ENCODE assay signal across 8 cellular contexts in the genomic region with DNA sequence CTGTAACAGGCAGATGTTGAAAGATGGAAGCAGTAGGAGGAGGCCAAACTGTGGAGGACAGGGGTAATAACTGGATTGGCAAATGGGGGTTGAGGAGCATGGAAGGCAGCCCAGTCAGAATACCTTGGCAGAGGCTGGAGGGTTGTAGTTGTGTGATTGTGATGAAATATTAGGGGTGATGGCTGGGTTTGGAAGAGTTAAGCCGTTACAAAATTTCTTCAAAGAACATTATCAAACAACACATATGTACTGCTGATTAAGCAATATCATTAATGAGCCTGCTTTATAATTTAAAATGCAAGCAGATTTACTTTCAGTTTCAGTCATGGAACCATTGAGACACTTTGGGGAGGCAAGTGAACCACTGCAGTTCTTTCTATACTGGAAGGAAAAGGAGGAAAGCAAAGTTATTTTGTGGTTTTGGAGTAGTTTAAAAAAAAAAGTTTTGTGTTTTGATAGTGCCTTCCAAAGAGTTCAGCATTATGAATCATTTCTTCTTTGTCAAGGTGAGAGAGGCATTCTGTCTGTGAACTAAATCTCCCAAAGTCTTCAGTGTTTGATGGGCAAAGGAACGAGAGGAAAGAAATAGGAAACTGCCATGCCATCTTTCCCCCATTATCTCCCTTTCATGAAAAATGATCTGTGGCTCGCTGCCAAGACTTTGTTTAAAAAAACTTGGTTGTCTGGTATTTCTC. TPM values are rescaled to one million over a fixed set of nuclear protein-coding genes. Genes with fewer than 3 reads are reported as not detected.
DNase-seq lines count a peak whose midpoint lies in the region; ATAC-seq and TF ChIP-seq lines count a peak whose summit lies in the region.

No MANE protein-coding gene starts in this region.

- intact Hi-C loops in A673 (cut with micrococcal nuclease; ENCODE audit: unreplicated experiment) = no loop called here
- intact Hi-C loops in OCI-LY7 (cut with micrococcal nuclease; ENCODE audit: unreplicated experiment) = no loop called here

- no peaks in the 10 kb centered on the region for H4K20me1 ChIP-seq in OCI-LY7 (ENCODE audit: insufficient read depth, low read length)

- H3K4me1 ChIP-seq in A673 (ENCODE audit: insufficient read depth, low read length, poor library complexity, severe bottlenecking) (peaks cover 17% of the 10 kb centered on the region), thoracic aorta (ENCODE audit: control insufficient read depth in 1 of 2, low read depth in 2 of 2) (peaks cover 72 to 98% of the 10 kb centered on the region in 2 donors), OCI-LY7 (ENCODE audit: insufficient read depth, low read length, poor library complexity, severe bottlenecking) (peaks cover 9% of the 10 kb centered on the region)

- H3K36me3 ChIP-seq in A673 (ENCODE audit: insufficient read depth, low read length, poor library complexity, severe bottlenecking) (no peaks in the 10 kb centered on the region), thoracic aorta (no peaks in the 10 kb centered on the region), OCI-LY7 (ENCODE audit: insufficient read depth, low read length) (no peaks in the 10 kb centered on the region)

- TF ChIP-seq POLR2A in GM18505 (IDR thresholded peaks at IDR 0.05; ENCODE audit: borderline replicate concordance, extremely low read depth, insufficient read depth, insufficient read length) = no peak

- H3K4me1 Mint-ChIP-seq in activated naive CD8-positive, alpha-beta T cell treated with anti-CD3 and anti-CD28 coated beads, Interleukin-2, amount 10 ng/mL, durations not matched to agents 7 days and 5 days = peaks cover 24% of the 10 kb centered on the region

- no peaks in the 10 kb centered on the region for H3K9me2 ChIP-seq in OCI-LY7 (ENCODE audit: insufficient read depth, low read length)

- peak overlapping the region; percentile 9 for H3K4me3 ChIP-seq in A673 (ENCODE audit: low read depth, low read length, poor library complexity, severe bottlenecking)
- peak overlapping the region; percentile 44 for H3K4me3 ChIP-seq in thoracic aorta
- no peak overlapping the region for H3K4me3 ChIP-seq in OCI-LY7 (ENCODE audit: low read depth, low read length, poor library complexity, severe bottlenecking)

- no peaks in the 10 kb centered on the region for H3K27me3 ChIP-seq in A673 (replicated peaks; ENCODE audit: insufficient read depth, low read depth, low read length, poor library complexity)
- no peaks in the 10 kb centered on the region for H3K27me3 ChIP-seq in thoracic aorta (replicated peaks; ENCODE audit: insufficient read depth)

- no peaks in the 10 kb centered on the region for H3K79me2 ChIP-seq in OCI-LY7 (ENCODE audit: insufficient read depth, low read depth, low read length)

- POLR2A ChIA-PET in A673 (lab: Charles Lee; ENCODE audit: low non-redundant PET) (no interaction called here), OCI-LY7 (lab: Charles Lee) (interaction anchor here (0.6 to 1.9 kb wide), 2 partner anchors 10 to 12 kb away, joined by 5 to 8 read pairs; no protein-coding TSS in a partner anchor)
- POLR2A ChIA-PET in activated naive CD8-positive, alpha-beta T cell treated with anti-CD3 and anti-CD28 coated beads, Interleukin-2, amount 10 ng/mL, durations not matched to agents 7 days and 5 days (lab: Charles Lee) = no interaction called here

- no peak overlapping the region for H2AFZ ChIP-seq in OCI-LY7 (ENCODE audit: low read length)

- in situ Hi-C loops in KBM-7 (cut with MboI; ENCODE audit: low pct_unique_long_range_greater_than_20kb, low sequenced_read_pairs) = no loop called here

- BruUV-seq in A673 (replicated peaks; lab: Mats Ljungman, UMichigan) (no TSS peak), OCI-LY7 (replicated peaks; lab: Mats Ljungman, UMichigan) (no TSS peak)

- H3K27me3 Mint-ChIP-seq in activated naive CD8-positive, alpha-beta T cell treated with anti-CD3 and anti-CD28 coated beads, Interleukin-2, amount 10 ng/mL, durations not matched to agents 7 days and 5 days = no peaks in the 10 kb centered on the region

- no peak for TF ChIP-seq CTCF in A673 (conservative IDR thresholded peaks at IDR 0.05; ENCODE audit: low read depth, low read length)
- TF ChIP-seq CTCF in thoracic aorta (IDR thresholded peaks at IDR 0.05) = no peak
- TF ChIP-seq CTCF in OCI-LY7 (conservative IDR thresholded peaks at IDR 0.05; ENCODE audit: low read length) = no peak

- peaks cover 9% of the 10 kb centered on the region for H3K36me3 Mint-ChIP-seq in activated naive CD8-positive, alpha-beta T cell treated with anti-CD3 and anti-CD28 coated beads, Interleukin-2, amount 10 ng/mL, durations not matched to agents 7 days and 5 days

- H3K9me3 Mint-ChIP-seq in activated naive CD8-positive, alpha-beta T cell treated with anti-CD3 and anti-CD28 coated beads, Interleukin-2, amount 10 ng/mL, durations not matched to agents 7 days and 5 days = no peaks in the 10 kb centered on the region

- no peak overlapping the region for H3K27ac Mint-ChIP-seq in activated naive CD8-positive, alpha-beta T cell treated with anti-CD3 and anti-CD28 coated beads, Interleukin-2, amount 10 ng/mL, durations not matched to agents 7 days and 5 days

- H3K27ac ChIP-seq in A673 (ENCODE audit: low read depth, low read length, poor library complexity, severe bottlenecking) = no peak overlapping the region
- peak overlapping the region; percentile 66 to 67 for H3K27ac ChIP-seq in thoracic aorta
- H3K27ac ChIP-seq in OCI-LY7 (ENCODE audit: low read depth, low read length, poor library complexity, severe bottlenecking) = no peak overlapping the region

- peak overlapping the region; percentile 40 for H3K4me3 Mint-ChIP-seq in activated naive CD8-positive, alpha-beta T cell treated with anti-CD3 and anti-CD28 coated beads, Interleukin-2, amount 10 ng/mL, durations not matched to agents 7 days and 5 days

- ATAC-seq in activated naive CD8-positive, alpha-beta T cell treated with anti-CD3 and anti-CD28 coated beads, Interleukin-2, amount 10 ng/mL, durations not matched to agents 7 days and 5 days (ENCODE audit: low read depth) = peak; percentile 52
- no peak for ATAC-seq in thoracic aorta (ENCODE audit: insufficient number of reproducible peaks, low FRiP score, low read depth)
- ATAC-seq in GM18505 (IDR thresholded peaks at IDR 0.05; ENCODE audit: unreplicated experiment) = no peak
- no peak for ATAC-seq in HG03045 (IDR thresholded peaks at IDR 0.05; ENCODE audit: unreplicated experiment)

- peak; percentile 57 for DNase-seq in A673 (ENCODE audit: low spot score)
- peak; percentile 56 for DNase-seq in KBM-7
- DNase-seq in activated naive CD8-positive, alpha-beta T cell treated with anti-CD3 and anti-CD28 coated beads, Interleukin-2, amount 10 ng/mL, durations not matched to agents 7 days and 5 days = no peak
- DNase-seq in hepatic stellate cell (ENCODE audit: low spot score) = peak; percentile 62
- no peak for DNase-seq in thoracic aorta (ENCODE audit: low spot score)
- DNase-seq in OCI-LY7 (ENCODE audit: low spot score) = no peak

- no peak overlapping the region for H3K4me2 ChIP-seq in OCI-LY7 (ENCODE audit: low read length)

- CTCF ChIA-PET in A673 (lab: Charles Lee) (no interaction called here), OCI-LY7 (lab: Charles Lee; ENCODE audit: unreplicated experiment) (no interaction called here)

- no peaks in the 10 kb centered on the region for H3K9me3 ChIP-seq in A673 (ENCODE audit: low read depth, low read length, poor library complexity, severe bottlenecking)
- no peaks in the 10 kb centered on the region for H3K9me3 ChIP-seq in thoracic aorta
- H3K9me3 ChIP-seq in OCI-LY7 (ENCODE audit: low read length) = no peaks in the 10 kb centered on the region

RNA-seq across cellular contexts. Expression of a gene that starts 20.7 kb away (rescaled TPM):
- total RNA-seq in A673 (2021) (16.8 and 19.3 TPM in 2 replicates), thoracic aorta (100 to 1,000 TPM; 106 to 149 TPM), OCI-LY7 (2022) (9.4 and 9.9 TPM in 2 replicates)
- total RNA-seq in activated naive CD8-positive, alpha-beta T cell treated with anti-CD3 and anti-CD28 coated beads, Interleukin-2, amount 10 ng/mL, durations not matched to agents 7 days and 5 days = 10 to 100 TPM; 20.0 to 21.2 TPM
- 3.0 and 3.8 TPM in 2 replicates for total RNA-seq in OCI-LY7 (2014; rRNA removed; shearing (Covaris generic))

Comparison
In these comparisons a context has a peak if more than half of its experiments do, and no peak if none do; other contexts are left out.
1. DNase-seq: peak in A673 (single experiment), KBM-7 (single experiment) and hepatic stellate cell (single experiment); none in activated naive CD8-positive, alpha-beta T cell treated with anti-CD3 and anti-CD28 coated beads, Interleukin-2, amount 10 ng/mL, durations not matched to agents 7 days and 5 days (single experiment), thoracic aorta (single experiment) and OCI-LY7 (single experiment).
2. H3K27ac ChIP-seq: peak in thoracic aorta (2 of 2); none in A673 (single experiment) and OCI-LY7 (single experiment).